9 cellular contexts compared by ENCODE assay signal in the genomic region with DNA sequence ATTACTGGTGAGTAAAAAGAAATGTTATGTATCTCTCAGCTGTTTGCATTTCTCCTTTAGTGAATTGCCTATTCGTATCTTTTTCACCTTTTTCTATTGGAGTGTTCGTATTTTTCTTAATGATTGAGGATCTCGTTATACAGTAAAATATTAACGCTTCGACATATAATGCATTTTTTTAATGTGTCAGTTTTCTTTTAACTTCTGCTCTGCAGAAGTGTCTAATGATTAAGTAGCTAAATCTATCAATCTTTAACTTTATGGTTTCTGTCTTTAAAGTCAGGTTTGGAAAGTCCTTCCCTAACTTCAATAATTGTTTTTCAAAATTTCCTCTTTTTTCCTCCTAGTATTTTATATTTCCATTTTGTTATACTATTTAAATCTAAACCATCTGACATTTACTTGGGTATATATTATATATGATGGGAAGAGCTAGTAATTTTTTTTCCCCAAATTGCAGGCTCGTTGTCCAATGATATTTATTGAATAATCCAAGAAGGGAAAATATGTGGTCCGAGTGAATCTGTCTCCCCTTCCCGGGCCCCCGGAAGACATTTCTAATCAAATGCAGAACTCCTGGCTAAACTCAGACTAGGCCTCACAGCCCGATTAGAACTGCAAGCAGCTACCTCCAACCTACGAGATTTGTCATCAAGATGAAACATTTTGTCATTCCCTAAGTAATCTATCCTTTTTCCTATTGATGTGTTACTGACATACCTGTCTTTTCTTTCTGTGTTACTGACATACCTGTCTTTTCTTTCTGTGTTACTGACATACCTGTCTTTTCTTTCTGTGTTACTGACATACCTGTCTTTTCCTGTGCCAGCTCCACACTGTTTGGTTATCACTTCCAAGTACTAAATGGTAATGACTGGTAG. TPM values are rescaled to one million over a fixed set of nuclear protein-coding genes. Genes with fewer than 3 reads are reported as not detected.
DNase-seq lines count a peak whose midpoint lies in the region; ATAC-seq and TF ChIP-seq lines count a peak whose summit lies in the region.
"Had no signal": no experiment of that assay in that cellular context is flagged by ENCODE, and none has a peak within 500 bp of the region (broad histone marks: within the 10 kb centered on the region; RNA-seq: fewer than 3 reads in every experiment).

No MANE protein-coding gene starts in this region.

- no peak for ATAC-seq in GM18498 (IDR thresholded peaks at IDR 0.05; ENCODE audit: unreplicated experiment)

- TF ChIP-seq CTCF in GM12865 (IDR thresholded peaks at IDR 0.05; ENCODE audit: insufficient read depth, low read depth, low read length, missing control alignments) (no peak), astrocyte of the spinal cord (IDR thresholded peaks at IDR 0.05; ENCODE audit: low read depth, low read length) (no peak)

- H3K4me3 ChIP-seq in GM12865 (ENCODE audit: low read depth, low read length): peak overlapping the region; percentile 75
- no peak overlapping the region for H3K4me3 ChIP-seq in astrocyte of the spinal cord (ENCODE audit: low read depth, low read length)
- H3K4me3 ChIP-seq: lung had no signal

- in situ Hi-C loops in astrocyte of the spinal cord (cut with HindIII; ENCODE audit: low sequenced_read_pairs): no loop called here

- peak; percentile 84 for DNase-seq in GM12865 (ENCODE audit: low read depth)
- peak; percentile 82 for DNase-seq in NOMO-1 treated with DMSO at 0.1 percent for 48 hours (lab: John Stamatoyannopoulos, UW; ENCODE audit: unreplicated experiment)
- peak; percentile 71 for DNase-seq in astrocyte of the spinal cord (ENCODE audit: low read depth, low spot score)
- DNase-seq in mesenteric fat pad (ENCODE audit: low spot score): peak; percentile 3
- DNase-seq in RPMI8226: no peak
- DNase-seq in NCI-H1048 (lab: John Stamatoyannopoulos, UW): no peak
- DNase-seq in mucosa of gallbladder (ENCODE audit: low spot score): no peak

RNA-seq across cellular contexts. Expression of gene PCBP1, which starts 17.2 kb away (rescaled TPM):
- total RNA-seq in mesenteric fat pad (399 TPM), mucosa of gallbladder (358 TPM)

Comparison
In these comparisons a context has a peak if more than half of its experiments do, and no peak if none do; other contexts are left out.
1. DNase-seq: peak in GM12865 (single experiment), NOMO-1 treated with DMSO at 0.1 percent for 48 hours (single experiment), astrocyte of the spinal cord (single experiment) and mesenteric fat pad (single experiment); none in RPMI8226 (single experiment), NCI-H1048 (single experiment) and mucosa of gallbladder (single experiment).